8 cellular contexts compared by ENCODE assay signal in genomic region chr1:9724706-9725476, GRCh38.
DNase-seq lines count a peak whose midpoint lies in the region; ATAC-seq lines count a peak whose summit lies in the region.

No MANE protein-coding gene starts in this region.

- peak; percentile 68 for ATAC-seq in memory B cell (ENCODE audit: low read depth)
- no peak for ATAC-seq in HG03159 (IDR thresholded peaks at IDR 0.05; ENCODE audit: unreplicated experiment)

- intact Hi-C loops in CD4-positive, alpha-beta memory T cell (cut with micrococcal nuclease), result loop anchor here (1.0 to 2.0 kb wide), 4 partner anchors 59 to 142 kb away; no protein-coding TSS in a partner anchor

- CTCF ChIA-PET in CD4-positive, alpha-beta memory T cell (lab: Charles Lee; ENCODE audit: partially characterized antibody), result interaction anchor here (0.7 to 16.3 kb wide), 11 partner anchors 8 to 109 kb away, joined by 3 to 219 read pairs (median 5); no protein-coding TSS in a partner anchor

- peaks cover 0 to 4% (median 0%) of the 10 kb centered on the region in 8 donors for H3K9me3 Mint-ChIP-seq in CD4-positive, alpha-beta memory T cell
- H3K9me3 Mint-ChIP-seq in memory B cell, result no peaks in the 10 kb centered on the region

- no peaks in the 10 kb centered on the region for H3K27me3 ChIP-seq in CD4-positive, alpha-beta memory T cell (ENCODE audit: insufficient read depth, low read length)

- POLR2A ChIA-PET in CD4-positive, alpha-beta memory T cell (lab: Charles Lee; ENCODE audit: partially characterized antibody), result interaction anchor here (1.1 to 12.0 kb wide), 4 partner anchors 9 to 97 kb away, joined by 3 to 187 read pairs (median 17); partner anchors contain the start of gene PIK3CD

- H3K9me3 ChIP-seq in CD4-positive, alpha-beta memory T cell (ENCODE audit: control insufficient read depth in 1 of 2, low read length in 2 of 2), result no peaks in the 10 kb centered on the region

- H3K36me3 Mint-ChIP-seq in CD4-positive, alpha-beta memory T cell, result peaks cover 50 to 73% of the 10 kb centered on the region in 2 donors
- peaks cover 20% of the 10 kb centered on the region for H3K36me3 Mint-ChIP-seq in memory B cell

- peaks cover 26 to 80% (median 48%) of the 10 kb centered on the region in 4 donors for H3K4me1 Mint-ChIP-seq in CD4-positive, alpha-beta memory T cell
- H3K4me1 Mint-ChIP-seq in memory B cell, result peaks cover 12% of the 10 kb centered on the region

- DNase-seq in CD4-positive, alpha-beta memory T cell, result peak; percentile 66 to 71 (median 69)
- peak; percentile 13 for DNase-seq in GOT3 (lab: John Stamatoyannopoulos, UW)
- DNase-seq in NCI-H226, result peak; percentile 36
- peak; percentile 71 to 73 for DNase-seq in activated CD4-positive, alpha-beta T cell treated with anti-CD3 and anti-CD28 coated beads for 4 hours
- DNase-seq in dedifferentiated amniotic fluid mesenchymal stem cell (ENCODE audit: extremely low spot score), result peak; percentile 29
- peak; percentile 62 to 71 for DNase-seq in memory B cell (ENCODE audit: low spot score in 2 of 2)
- DNase-seq in stromal cell of bone marrow (ENCODE audit: low read depth), result peak; percentile 18

- H3K27me3 Mint-ChIP-seq in CD4-positive, alpha-beta memory T cell, result no peaks in the 10 kb centered on the region
- H3K27me3 Mint-ChIP-seq in memory B cell, result no peaks in the 10 kb centered on the region

- H3K4me3 ChIP-seq in CD4-positive, alpha-beta memory T cell (ENCODE audit: low read length in 2 of 2), result no peak overlapping the region

- no peak overlapping the region for H3K27ac ChIP-seq in CD4-positive, alpha-beta memory T cell (ENCODE audit: low read depth, low read length)

- peaks cover 84% of the 10 kb centered on the region for H3K4me1 ChIP-seq in CD4-positive, alpha-beta memory T cell (ENCODE audit: insufficient read depth, low read length)

- peaks cover 67% of the 10 kb centered on the region for H3K36me3 ChIP-seq in CD4-positive, alpha-beta memory T cell (ENCODE audit: insufficient read depth, low read length)

- H3K4me3 Mint-ChIP-seq in CD4-positive, alpha-beta memory T cell, result peak overlapping the region in 2 of 8 donors; percentile 7 to 68
- H3K4me3 Mint-ChIP-seq in memory B cell, result no peak overlapping the region

- peak overlapping the region; percentile 57 to 93 (median 78) for H3K27ac Mint-ChIP-seq in CD4-positive, alpha-beta memory T cell
- H3K27ac Mint-ChIP-seq in memory B cell, result peak overlapping the region; percentile 63

Comparison
In these comparisons a context has a peak if more than half of its experiments do, and no peak if none do; other contexts are left out.
1. DNase-seq: peak in every context shown above with its lines; median percentile 72 in activated CD4-positive, alpha-beta T cell treated with anti-CD3 and anti-CD28 coated beads for 4 hours; 69 in CD4-positive, alpha-beta memory T cell; 66 in memory B cell; 36 in NCI-H226; 29 in dedifferentiated amniotic fluid mesenchymal stem cell; 18 in stromal cell of bone marrow; 13 in GOT3.